In the genomic region with DNA sequence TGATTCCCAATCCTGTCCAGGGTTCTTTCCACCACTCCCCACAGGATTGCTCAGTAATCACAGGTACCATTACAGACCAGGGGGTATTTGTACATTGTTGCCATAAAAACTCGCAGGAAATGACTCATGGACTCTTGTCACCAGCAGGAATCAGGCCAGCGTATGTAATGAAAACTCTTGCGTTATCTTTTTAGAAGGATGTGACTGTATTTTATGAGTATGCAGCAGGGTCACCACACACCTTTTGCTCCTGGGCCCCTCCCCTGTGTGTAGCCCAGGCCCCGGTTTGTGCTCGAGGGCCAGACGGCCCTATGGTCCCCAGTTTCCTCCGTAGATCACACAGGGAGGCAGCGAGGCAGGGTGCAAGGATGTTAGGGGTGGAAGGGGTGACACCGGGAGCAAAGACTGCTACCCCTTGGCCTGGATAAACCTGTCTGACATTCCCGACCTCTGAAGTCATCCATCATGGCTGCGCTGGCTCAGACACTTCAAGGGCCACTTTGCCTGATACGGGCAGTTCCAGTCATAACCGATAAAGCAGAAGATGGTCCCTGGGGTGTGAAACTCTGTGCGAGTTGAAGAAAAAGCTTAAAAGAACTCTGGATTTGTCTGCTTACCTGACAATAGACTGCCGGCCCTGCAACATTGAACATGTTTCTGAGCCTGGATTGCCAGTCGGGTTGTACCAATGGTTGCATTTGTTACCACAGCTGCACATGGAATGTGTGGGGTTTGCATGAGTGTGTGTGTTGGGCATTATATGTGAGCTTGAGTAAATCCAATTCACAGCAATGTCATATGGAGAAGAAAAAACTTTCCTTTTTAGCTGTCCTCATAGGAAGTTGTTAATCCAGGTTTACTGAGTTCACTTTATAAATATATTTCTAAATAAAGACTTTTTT, we compare ENCODE assay signal across 8 cellular contexts. TPM values are rescaled to one million over a fixed set of nuclear protein-coding genes. Genes with fewer than 3 reads are reported as not detected.
DNase-seq lines count a peak whose midpoint lies in the region; ATAC-seq lines count a peak whose summit lies in the region.

No MANE protein-coding gene starts in this region.

- H3K4me3 Mint-ChIP-seq in dendritic cell treated with granulocyte-macrophage colony-stimulating factor and Interleukin-4, amounts not matched to agents 40 ng/mL and 50 ng/mL, for 4 days: no peak overlapping the region

- H4K8ac ChIP-seq in neuronal stem cell (ENCODE audit: low read depth, low read length): no peak overlapping the region

- H2BK12ac ChIP-seq in neuronal stem cell (ENCODE audit: low read length): no peak overlapping the region

- H2BK5ac ChIP-seq in neuronal stem cell (ENCODE audit: low read length): no peak overlapping the region

- no peak overlapping the region for H3K4ac ChIP-seq in neuronal stem cell (ENCODE audit: low read length)

- H3K27me3 Mint-ChIP-seq in dendritic cell treated with granulocyte-macrophage colony-stimulating factor and Interleukin-4, amounts not matched to agents 40 ng/mL and 50 ng/mL, for 4 days: no peaks in the 10 kb centered on the region

- peaks cover 13% of the 10 kb centered on the region for H3K36me3 ChIP-seq in GM23248 (ENCODE audit: low read depth)
- peaks cover 0 to 3% of the 10 kb centered on the region in 2 donors for H3K36me3 ChIP-seq in neuronal stem cell (replicated peaks in 1 of 2; ENCODE audit: control insufficient read depth in 2 of 2, insufficient read depth in 2 of 2, low read length in 2 of 2)

- H3K4me2 ChIP-seq in GM23248 (ENCODE audit: unreplicated experiment): no peak overlapping the region
- H3K4me2 ChIP-seq in neuronal stem cell (ENCODE audit: insufficient read depth, low read length, poor library complexity, severe bottlenecking): no peak overlapping the region

- no peak overlapping the region for H2BK15ac ChIP-seq in neuronal stem cell (ENCODE audit: low read length)

- in situ Hi-C loops in GM23248 (cut with MboI): no loop called here

- H3K9me2 ChIP-seq in GM23248 (ENCODE audit: insufficient read depth): no peaks in the 10 kb centered on the region

- H4K91ac ChIP-seq in neuronal stem cell (ENCODE audit: low read depth, low read length, poor library complexity): no peak overlapping the region

- no peak overlapping the region for H3K4me3 ChIP-seq in GM23248
- H3K4me3 ChIP-seq in neuronal stem cell (ENCODE audit: low read length in 2 of 2): no peak overlapping the region

- 51 to 56% methylated on average over 16 of the region's 16 CpGs for WGBS in GM23248 (ENCODE audit: low coverage in 1 of 2, low lambda C conversion rate in 2 of 2, missing lambda C conversion rate in 2 of 2), 2 experiments
- WGBS in neuronal stem cell (ENCODE audit: extremely low coverage in 2 of 2, insufficient read length in 2 of 2, insufficient replicate concordance in 1 of 2), 2 donors: no CpG with 5 or more reads among the region's 16 CpGs

- peaks cover 44% of the 10 kb centered on the region for H3K4me1 Mint-ChIP-seq in dendritic cell treated with granulocyte-macrophage colony-stimulating factor and Interleukin-4, amounts not matched to agents 40 ng/mL and 50 ng/mL, for 4 days (ENCODE audit: low read depth)

- H3K79me1 ChIP-seq in neuronal stem cell (ENCODE audit: low read depth, low read length): no peaks in the 10 kb centered on the region

- H3K4me1 ChIP-seq in GM23248 (ENCODE audit: insufficient read depth) (peaks cover 58% of the 10 kb centered on the region), neuronal stem cell (ENCODE audit: control insufficient read depth in 2 of 2, insufficient read depth in 1 of 2, low read depth in 1 of 2, low read length in 2 of 2) (peaks cover 0 to 4% of the 10 kb centered on the region in 2 donors)

- H3K27ac Mint-ChIP-seq in dendritic cell treated with granulocyte-macrophage colony-stimulating factor and Interleukin-4, amounts not matched to agents 40 ng/mL and 50 ng/mL, for 4 days: peak overlapping the region; percentile 3

- no peak overlapping the region for H3K14ac ChIP-seq in neuronal stem cell (ENCODE audit: low read length)

- no peak overlapping the region for H2BK120ac ChIP-seq in neuronal stem cell (ENCODE audit: low read depth, low read length)

- H3K79me2 ChIP-seq in GM23248 (ENCODE audit: insufficient read depth): peaks cover 76% of the 10 kb centered on the region

- H3K9me3 ChIP-seq in GM23248 (ENCODE audit: low read depth): no peaks in the 10 kb centered on the region
- no peaks in the 10 kb centered on the region for H3K9me3 ChIP-seq in neuronal stem cell (replicated peaks in 1 of 2; ENCODE audit: control insufficient read depth in 2 of 2, insufficient read depth in 1 of 2, low read depth in 1 of 2, low read length in 2 of 2)

- ATAC-seq in HG03175 (IDR thresholded peaks at IDR 0.05; ENCODE audit: unreplicated experiment) (no peak), GM19452 (IDR thresholded peaks at IDR 0.05; ENCODE audit: unreplicated experiment) (no peak), GM18868 (IDR thresholded peaks at IDR 0.05; ENCODE audit: unreplicated experiment) (no peak)

- H3K27me3 ChIP-seq in GM23248 (replicated peaks; ENCODE audit: insufficient read depth) (no peaks in the 10 kb centered on the region), neuronal stem cell (ENCODE audit: control insufficient read depth in 3 of 3, insufficient read depth in 3 of 3, low read depth in 1 of 3, low read length in 3 of 3) (no peaks in the 10 kb centered on the region)

- peaks cover 51% of the 10 kb centered on the region for H3K36me3 Mint-ChIP-seq in dendritic cell treated with granulocyte-macrophage colony-stimulating factor and Interleukin-4, amounts not matched to agents 40 ng/mL and 50 ng/mL, for 4 days (ENCODE audit: low read depth)

- intact Hi-C loops in dendritic cell treated with granulocyte-macrophage colony-stimulating factor and Interleukin-4, amounts not matched to agents 40 ng/mL and 50 ng/mL, for 4 days (cut with micrococcal nuclease): no loop called here

- H3K23ac ChIP-seq in neuronal stem cell (ENCODE audit: low read depth, low read length, poor library complexity): no peak overlapping the region

- peaks cover 73% of the 10 kb centered on the region for H3F3A ChIP-seq in GM23248 (ENCODE audit: insufficient read depth)

- H3K9ac ChIP-seq in GM23248 (no peak overlapping the region), neuronal stem cell (ENCODE audit: low read depth, low read length, poor library complexity) (no peak overlapping the region)

- no peaks in the 10 kb centered on the region for H3K9me3 Mint-ChIP-seq in dendritic cell treated with granulocyte-macrophage colony-stimulating factor and Interleukin-4, amounts not matched to agents 40 ng/mL and 50 ng/mL, for 4 days

- peak overlapping the region; percentile 96 for H3K27ac ChIP-seq in GM23248
- H3K27ac ChIP-seq in neuronal stem cell (replicated peaks; ENCODE audit: low read length): no peak overlapping the region

- no peaks in the 10 kb centered on the region for H4K20me1 ChIP-seq in GM23248 (ENCODE audit: insufficient read depth)

- H2AFZ ChIP-seq in GM23248 (no peak overlapping the region), neuronal stem cell (ENCODE audit: low read length) (peak overlapping the region; percentile 43)

- no peak overlapping the region for H3K18ac ChIP-seq in neuronal stem cell (ENCODE audit: low read length)

- DNase-seq in GM23248: peak; percentile 89
- peak; percentile 71 for DNase-seq in NOMO-1 treated with dmso at 0.1 percent for 144 hours (lab: John Stamatoyannopoulos, UW; ENCODE audit: unreplicated experiment)
- DNase-seq in neuronal stem cell (ENCODE audit: low spot score): no peak
- DNase-seq in SKM-1 treated with dmso at 0.1 percent for 144 hours (lab: John Stamatoyannopoulos, UW; ENCODE audit: unreplicated experiment): no peak

- no peak overlapping the region for H2AK5ac ChIP-seq in neuronal stem cell (ENCODE audit: low read depth, low read length)

RNA-seq across cellular contexts. Expression of a gene that starts 57.0 kb away (rescaled TPM):
- total RNA-seq in GM23248 (2014; rRNA removed; shearing (Covaris generic)): 158 and 182 TPM in 2 replicates
- polyA plus RNA-seq in GM23248 (2016; fragmentation: Nextera tagmentation; extraction: Ambion mirVana): 81.6 and 83.3 TPM in 2 replicates
- polyA plus RNA-seq in neuronal stem cell (2013, experiment 1 of 2): 0.36 TPM
- 0.26 TPM for polyA plus RNA-seq in neuronal stem cell (2013, experiment 2 of 2)

Comparison
In these comparisons a context has a peak if more than half of its experiments do, and no peak if none do; other contexts are left out.
1. DNase-seq: peak in GM23248 (single experiment) and NOMO-1 treated with dmso at 0.1 percent for 144 hours (single experiment); none in neuronal stem cell (single experiment) and SKM-1 treated with dmso at 0.1 percent for 144 hours (single experiment).